22 cellular contexts compared by ENCODE assay signal in the genomic region with DNA sequence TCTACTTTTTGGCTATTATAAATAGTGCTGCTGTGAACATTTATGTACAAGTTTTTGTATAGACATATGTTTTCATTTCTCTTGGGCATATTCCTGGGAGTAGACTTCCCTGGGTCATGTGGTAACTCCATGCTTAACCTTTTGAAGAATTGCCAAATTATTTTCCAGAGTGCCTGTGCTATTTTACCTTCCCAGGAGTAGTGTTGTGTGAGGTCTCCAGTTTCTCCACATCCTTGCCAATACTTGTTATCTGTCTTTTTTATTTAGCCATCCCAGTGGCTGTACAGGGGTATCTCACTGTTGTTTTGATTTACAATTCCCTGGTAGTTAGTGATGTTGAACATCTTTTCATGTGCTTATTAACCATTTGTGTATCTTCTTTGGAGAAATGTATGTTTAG. TPM values are rescaled to one million over a fixed set of nuclear protein-coding genes. Genes with fewer than 3 reads are reported as not detected.
A peak's percentile ranks its signal among the peaks of the same experiment; 100 is the strongest.
DNase-seq lines count a peak whose midpoint lies in the region; ATAC-seq and TF ChIP-seq lines count a peak whose summit lies in the region.
"Had no signal": no experiment of that assay in that cellular context is flagged by ENCODE, and none has a peak within 500 bp of the region (broad histone marks: within the 10 kb centered on the region; RNA-seq: fewer than 3 reads in every experiment).

No MANE protein-coding gene starts in this region.

- H3K4me1 Mint-ChIP-seq in natural killer cell (peaks cover 24 to 36% of the 10 kb centered on the region in 2 donors), immature natural killer cell (peaks cover 27 to 28% of the 10 kb centered on the region in 2 donors), MCF 10A (ENCODE audit: insufficient read depth, unreplicated experiment) (peaks cover 10% of the 10 kb centered on the region)
- peaks cover 20 to 27% of the 10 kb centered on the region in 2 donors for H3K4me1 Mint-ChIP-seq in natural killer cell treated with Interleukin-12 subunit alpha and Interleukin-12 subunit beta and Interleukin-15 and Interleukin-18, amount 100 ng/mL, for 72 hours (ENCODE audit: low read depth in 2 of 2)
- H3K4me1 Mint-ChIP-seq: CD14-positive monocyte; CD8-positive, alpha-beta memory T cell had no signal

- intact Hi-C loops in natural killer cell (cut with micrococcal nuclease): no loop called here
- intact Hi-C loops in MCF 10A (cut with micrococcal nuclease): loop anchor here (2.0 kb wide), 1 partner anchor 68 kb away; no protein-coding TSS in a partner anchor

- peak overlapping the region; percentile 16 to 49 for H3K27ac Mint-ChIP-seq in natural killer cell
- H3K27ac Mint-ChIP-seq in natural killer cell treated with Interleukin-12 subunit alpha and Interleukin-12 subunit beta and Interleukin-15 and Interleukin-18, amount 100 ng/mL, for 72 hours: no peak overlapping the region
- peak overlapping the region in 5 of 6 donors; percentile 45 to 89 (median 84) for H3K27ac Mint-ChIP-seq in immature natural killer cell
- H3K27ac Mint-ChIP-seq in MCF 10A (ENCODE audit: low read depth, unreplicated experiment): no peak overlapping the region
- H3K27ac Mint-ChIP-seq: CD14-positive monocyte had no signal

- H3K27me3 Mint-ChIP-seq in natural killer cell (ENCODE audit: low read depth in 2 of 2): no peaks in the 10 kb centered on the region
- no peaks in the 10 kb centered on the region for H3K27me3 Mint-ChIP-seq in natural killer cell treated with Interleukin-12 subunit alpha and Interleukin-12 subunit beta and Interleukin-15 and Interleukin-18, amount 100 ng/mL, for 72 hours
- peaks cover 0 to 3% (median 0%) of the 10 kb centered on the region in 3 donors for H3K27me3 Mint-ChIP-seq in immature natural killer cell (ENCODE audit: low read depth in 3 of 3)
- H3K27me3 Mint-ChIP-seq in MCF 10A (ENCODE audit: insufficient read depth, unreplicated experiment): no peaks in the 10 kb centered on the region
- H3K27me3 Mint-ChIP-seq: CD4-positive, alpha-beta memory T cell; CD4-positive, CD25-positive, alpha-beta regulatory T cell had no signal

- no peak for ATAC-seq in natural killer cell
- ATAC-seq in natural killer cell treated with Interleukin-12 subunit alpha and Interleukin-12 subunit beta and Interleukin-15 and Interleukin-18, amount 100 ng/mL, for 72 hours: no peak
- ATAC-seq: GM12878 had no signal

- no peak for DNase-seq in natural killer cell
- DNase-seq in natural killer cell treated with Interleukin-12 subunit alpha and Interleukin-12 subunit beta and Interleukin-15 and Interleukin-18, amount 100 ng/mL, for 72 hours (ENCODE audit: low spot score): no peak
- no peak for DNase-seq in immature natural killer cell
- DNase-seq in MCF 10A (ENCODE audit: unreplicated experiment): no peak
- no peak for DNase-seq in NCI-H510A treated with DMSO at 0.1 percent for 48 hours (lab: John Stamatoyannopoulos, UW)
- DNase-seq: 8988T; ACHN; BE2C; C1 segment of cervical spinal cord; CD4-positive, alpha-beta memory T cell; CD4-positive, CD25-positive, alpha-beta regulatory T cell; CD8-positive, alpha-beta memory T cell; COR-L47; DMS 273 treated with DMSO at 0.1 percent for 48 hours; DMS153; DMS53; DMS79; DND-41; EL; GDM1 had no signal

- H3K36me3 Mint-ChIP-seq in natural killer cell (peaks cover 30% of the 10 kb centered on the region), immature natural killer cell (peaks cover 25 to 54% (median 26%) of the 10 kb centered on the region in 3 donors), MCF 10A (ENCODE audit: insufficient read depth, unreplicated experiment) (peaks cover 61% of the 10 kb centered on the region)
- peaks cover 12% of the 10 kb centered on the region for H3K36me3 Mint-ChIP-seq in natural killer cell treated with Interleukin-12 subunit alpha and Interleukin-12 subunit beta and Interleukin-15 and Interleukin-18, amount 100 ng/mL, for 72 hours

- POLR2A ChIA-PET in MCF 10A (lab: Yijun Ruan, JAX): no interaction called here

- TF ChIP-seq CTCF in natural killer cell (IDR thresholded peaks at IDR 0.05) (no peak), MCF 10A (IDR thresholded peaks at IDR 0.05; ENCODE audit: unreplicated experiment) (no peak)

- BruUV-seq in MCF 10A (replicated peaks; lab: Mats Ljungman, UMichigan): no TSS peak

- CTCF ChIA-PET in MCF 10A (lab: Yijun Ruan, JAX): no interaction called here

- H3K4me3 Mint-ChIP-seq in natural killer cell: no peak overlapping the region
- H3K4me3 Mint-ChIP-seq in natural killer cell treated with Interleukin-12 subunit alpha and Interleukin-12 subunit beta and Interleukin-15 and Interleukin-18, amount 100 ng/mL, for 72 hours: no peak overlapping the region
- H3K4me3 Mint-ChIP-seq in immature natural killer cell: no peak overlapping the region
- no peak overlapping the region for H3K4me3 Mint-ChIP-seq in MCF 10A (ENCODE audit: unreplicated experiment)
- H3K4me3 Mint-ChIP-seq: CD14-positive monocyte; CD4-positive, alpha-beta memory T cell; CD4-positive, CD25-positive, alpha-beta regulatory T cell had no signal

- no peaks in the 10 kb centered on the region for H3K9me3 Mint-ChIP-seq in natural killer cell
- no peaks in the 10 kb centered on the region for H3K9me3 Mint-ChIP-seq in natural killer cell treated with Interleukin-12 subunit alpha and Interleukin-12 subunit beta and Interleukin-15 and Interleukin-18, amount 100 ng/mL, for 72 hours
- peaks cover 0 to 2% (median 0%) of the 10 kb centered on the region in 6 donors for H3K9me3 Mint-ChIP-seq in immature natural killer cell
- no peaks in the 10 kb centered on the region for H3K9me3 Mint-ChIP-seq in MCF 10A (ENCODE audit: unreplicated experiment)
- H3K9me3 Mint-ChIP-seq: CD4-positive, alpha-beta memory T cell; CD8-positive, alpha-beta memory T cell had no signal

RNA-seq across cellular contexts. Expression of a gene that starts 18.9 kb away (rescaled TPM):
- total RNA-seq in natural killer cell (10 to 100 TPM; 32.2 to 46.7 (median 39.5) TPM), MCF 10A (2022) (38.6 and 40.0 TPM in 2 replicates)
- 10 to 100 TPM; 38.9 to 39.2 TPM for total RNA-seq in natural killer cell treated with Interleukin-12 subunit alpha and Interleukin-12 subunit beta and Interleukin-15 and Interleukin-18, amount 100 ng/mL, for 72 hours
- polyA plus RNA-seq in immature natural killer cell: 10 to 100 TPM; 25.3 to 41.2 (median 34.2) TPM

RNA-seq across cellular contexts. Expression of a gene that starts 19.2 kb away (rescaled TPM):
- total RNA-seq in natural killer cell (100 to 1,000 TPM in 1 of 3 donors, 10 to 100 TPM in 2; 76.0 to 141 (median 79.0) TPM), MCF 10A (2022) (44.9 and 45.7 TPM in 2 replicates)
- 10 to 100 TPM; 49.9 to 92.0 TPM for total RNA-seq in natural killer cell treated with Interleukin-12 subunit alpha and Interleukin-12 subunit beta and Interleukin-15 and Interleukin-18, amount 100 ng/mL, for 72 hours
- 100 to 1,000 TPM in 2 of 3 donors, 10 to 100 TPM in 1; 59.7 to 204 (median 127) TPM for polyA plus RNA-seq in immature natural killer cell

Comparison
In these comparisons a context has a peak if more than half of its experiments do, and no peak if none do; other contexts are left out.
1. H3K27ac Mint-ChIP-seq: peak in natural killer cell (2 of 2) and immature natural killer cell (5 of 6); none in natural killer cell treated with Interleukin-12 subunit alpha and Interleukin-12 subunit beta and Interleukin-15 and Interleukin-18, amount 100 ng/mL, for 72 hours (0 of 2) and MCF 10A (single experiment).